Comparison of ENCODE assay signal across 15 cellular contexts in the genomic region with DNA sequence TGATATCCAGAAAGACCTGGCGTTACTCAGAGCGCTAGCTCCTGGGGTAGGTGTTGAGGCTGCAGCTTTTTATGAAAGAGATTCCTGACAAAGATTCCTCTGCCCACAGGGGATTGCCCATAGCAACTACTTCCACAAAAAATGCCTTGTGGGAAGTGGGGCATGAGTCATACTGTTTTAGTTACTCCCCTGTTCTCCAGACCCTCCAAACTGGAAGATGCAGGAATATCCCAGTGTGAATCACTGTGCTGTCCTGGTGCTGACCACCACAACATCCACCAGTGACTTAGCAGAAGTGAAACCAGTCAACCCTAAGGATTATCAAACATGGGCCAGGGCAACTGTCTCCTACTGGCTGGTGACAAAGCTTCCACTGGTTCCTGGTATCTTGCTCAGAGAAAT.
A peak's percentile ranks its signal among the peaks of the same experiment; 100 is the strongest.
DNase-seq lines count a peak whose midpoint lies in the region; ATAC-seq and TF ChIP-seq lines count a peak whose summit lies in the region.
"Had no signal": no experiment of that assay in that cellular context is flagged by ENCODE, and none has a peak within 500 bp of the region (broad histone marks: within the 10 kb centered on the region; RNA-seq: fewer than 3 reads in every experiment).

No MANE protein-coding gene starts in this region.

- CTCF ChIA-PET in OCI-LY7 (lab: Charles Lee; ENCODE audit: unreplicated experiment), result no interaction called here

- peak overlapping the region; percentile 84 for H3K4me3 Mint-ChIP-seq in HFFc6
- H3K4me3 Mint-ChIP-seq: T-helper 2 cell treated with Interferon-gamma antibody and Interleukin-4, amounts not matched to agents 5 μg/mL and 100 μg/mL, for 36 hours had no signal

- POLR2A ChIA-PET in OCI-LY7 (lab: Charles Lee), result no interaction called here

- H3K79me2 ChIP-seq in OCI-LY7 (ENCODE audit: insufficient read depth, low read depth, low read length), result no peaks in the 10 kb centered on the region

- TF ChIP-seq CTCF in HFFc6 (IDR thresholded peaks at IDR 0.05), result no peak
- no peak for TF ChIP-seq CTCF in ascending aorta (IDR thresholded peaks at IDR 0.05)
- TF ChIP-seq CTCF in OCI-LY7 (conservative IDR thresholded peaks at IDR 0.05; ENCODE audit: low read length), result no peak

- H4K20me1 ChIP-seq in OCI-LY7 (ENCODE audit: insufficient read depth, low read length), result no peaks in the 10 kb centered on the region
- H4K20me1 ChIP-seq: BLaER1 had no signal

- H3K27ac ChIP-seq in ascending aorta (peak overlapping the region; percentile 7 to 60), OCI-LY7 (ENCODE audit: low read depth, low read length, poor library complexity, severe bottlenecking) (no peak overlapping the region)
- H3K27ac ChIP-seq: BLaER1, lower lobe of right lung had no signal

- peak overlapping the region; percentile 98 for H3K27ac Mint-ChIP-seq in HFFc6
- H3K27ac Mint-ChIP-seq: T-helper 2 cell treated with Interferon-gamma antibody and Interleukin-4, amounts not matched to agents 5 μg/mL and 100 μg/mL, for 36 hours had no signal

- H3K9me3 ChIP-seq in ascending aorta, result no peaks in the 10 kb centered on the region
- H3K9me3 ChIP-seq in OCI-LY7 (ENCODE audit: low read length), result no peaks in the 10 kb centered on the region
- H3K9me3 ChIP-seq: BLaER1, lower lobe of right lung had no signal

- H3K36me3 ChIP-seq in ascending aorta, result no peaks in the 10 kb centered on the region
- no peaks in the 10 kb centered on the region for H3K36me3 ChIP-seq in OCI-LY7 (ENCODE audit: insufficient read depth, low read length)
- H3K36me3 ChIP-seq: BLaER1, lower lobe of right lung had no signal

- no peaks in the 10 kb centered on the region for H3K9me3 Mint-ChIP-seq in HFFc6

- intact Hi-C loops in ascending aorta (cut with DNase I) (loop anchor here (2.0 kb wide), 1 partner anchor 64 kb away; no protein-coding TSS in a partner anchor), OCI-LY7 (cut with micrococcal nuclease; ENCODE audit: unreplicated experiment) (no loop called here)

- H3K4me3 ChIP-seq in ascending aorta (no peak overlapping the region), OCI-LY7 (ENCODE audit: low read depth, low read length, poor library complexity, severe bottlenecking) (no peak overlapping the region)
- H3K4me3 ChIP-seq: BLaER1, lower lobe of right lung had no signal

- H3K4me1 Mint-ChIP-seq in HFFc6 (ENCODE audit: low read depth), result peaks cover 98% of the 10 kb centered on the region

- ATAC-seq in GM21619 (IDR thresholded peaks at IDR 0.05; ENCODE audit: unreplicated experiment), result no peak
- ATAC-seq: lower lobe of right lung, sciatic nerve had no signal

- H3K36me3 Mint-ChIP-seq in HFFc6 (ENCODE audit: low read depth), result peaks cover 15% of the 10 kb centered on the region

- H3K4me1 ChIP-seq in ascending aorta (peaks cover 7 to 16% of the 10 kb centered on the region in 2 donors), OCI-LY7 (ENCODE audit: insufficient read depth, low read length, poor library complexity, severe bottlenecking) (no peaks in the 10 kb centered on the region)
- H3K4me1 ChIP-seq: BLaER1, lower lobe of right lung had no signal

- H3K27me3 Mint-ChIP-seq in HFFc6 (ENCODE audit: insufficient read depth), result no peaks in the 10 kb centered on the region

- H3K27me3 ChIP-seq in ascending aorta, result no peaks in the 10 kb centered on the region
- H3K27me3 ChIP-seq: BLaER1 had no signal

- H3K9me2 ChIP-seq in OCI-LY7 (ENCODE audit: insufficient read depth, low read length), result no peaks in the 10 kb centered on the region

- BruUV-seq in OCI-LY7 (replicated peaks; lab: Mats Ljungman, UMichigan), result no TSS peak

- H2AFZ ChIP-seq in OCI-LY7 (ENCODE audit: low read length), result no peak overlapping the region

- H3K4me2 ChIP-seq in OCI-LY7 (ENCODE audit: low read length), result no peak overlapping the region
- H3K4me2 ChIP-seq: BLaER1 had no signal

- DNase-seq in A172 (ENCODE audit: low spot score) (peak; percentile 98), HFFc6 (peak; percentile 96), ascending aorta (ENCODE audit: low spot score in 2 of 2) (no peak), iPS-NIHi7 (ENCODE audit: extremely low spot score) (peak; percentile 15), OCI-LY7 (ENCODE audit: low spot score) (no peak), NCI-H1694 treated with DMSO at 0.1 percent for 48 hours (lab: John Stamatoyannopoulos, UW) (no peak)
- no peak for DNase-seq in activated naive CD4-positive, alpha-beta T cell treated with anti-CD3 and anti-CD28 coated beads, Interleukin-2, amount 50 U/mL, for 16 hours
- DNase-seq: activated T-cell treated with anti-CD3 and anti-CD28 coated beads, Interleukin-2, amount 50 U/mL, for 48 hours; effector memory CD4-positive, alpha-beta T cell; lower lobe of right lung; NCI-H510A had no signal

Comparison
In these comparisons a context has a peak if more than half of its experiments do, and no peak if none do; other contexts are left out.
1. DNase-seq: peak in A172 (single experiment), HFFc6 (single experiment) and iPS-NIHi7 (single experiment); none in ascending aorta (0 of 2), OCI-LY7 (single experiment), NCI-H1694 treated with DMSO at 0.1 percent for 48 hours (single experiment) and activated naive CD4-positive, alpha-beta T cell treated with anti-CD3 and anti-CD28 coated beads, Interleukin-2, amount 50 U/mL, for 16 hours (single experiment).